ENCODE assay signal across 17 cellular contexts in genomic region chr13:103236213-103236612, GRCh38.
DNase-seq lines count a peak whose midpoint lies in the region; ATAC-seq and TF ChIP-seq lines count a peak whose summit lies in the region.
"Had no signal": no experiment of that assay in that cellular context is flagged by ENCODE, and none has a peak within 500 bp of the region (broad histone marks: within the 10 kb centered on the region; RNA-seq: fewer than 3 reads in every experiment).

No MANE protein-coding gene starts in this region.

- no peaks in the 10 kb centered on the region for H3K4me1 ChIP-seq in OCI-LY3 (ENCODE audit: low read length)
- H3K4me1 ChIP-seq: esophagus muscularis mucosa, upper lobe of right lung had no signal

- no peaks in the 10 kb centered on the region for H3K4me1 Mint-ChIP-seq in activated T-helper 2 cell treated with anti-CD3 and anti-CD28 coated beads, Interferon-gamma antibody, Interleukin-2, Interleukin-4, amounts not matched to agents 10 μg/mL and 5 μg/mL and 100 μg/mL, durations not matched to agents 14 hours and 24 hours and 36 hours (ENCODE audit: low read depth)
- H3K4me1 Mint-ChIP-seq: activated T-helper 17 cell treated with anti-CD3 and anti-CD28 coated beads, Interleukin-2, amount 50 U/mL, for 72 hours; CD8-positive, alpha-beta memory T cell; stimulated activated memory B cell treated with anti-CD40 and anti-IgM and Interleukin-4, amounts not matched to agents 10 μg/mL and 1 μg/mL and 100 μg/mL, for 72 hours had no signal

- no peak overlapping the region for H3K9ac ChIP-seq in OCI-LY3 (ENCODE audit: low read length)

- H3K36me3 ChIP-seq in OCI-LY3 (replicated peaks; ENCODE audit: low read depth, low read length) = no peaks in the 10 kb centered on the region
- H3K36me3 ChIP-seq: esophagus muscularis mucosa, ovary, upper lobe of right lung had no signal

- H3K4me3 ChIP-seq in OCI-LY3 (ENCODE audit: low read length) (no peak overlapping the region), choroid plexus epithelial cell (ENCODE audit: low read depth, low read length) (no peak overlapping the region)
- H3K4me3 ChIP-seq: esophagus muscularis mucosa, ovary, smooth muscle cell, upper lobe of right lung had no signal

- H4K20me1 ChIP-seq in OCI-LY3 (ENCODE audit: insufficient read depth, low read length) = no peaks in the 10 kb centered on the region

- no peak overlapping the region for H3K4me3 Mint-ChIP-seq in activated T-helper 2 cell treated with anti-CD3 and anti-CD28 coated beads, Interferon-gamma antibody, Interleukin-2, Interleukin-4, amounts not matched to agents 10 μg/mL and 5 μg/mL and 100 μg/mL, durations not matched to agents 14 hours and 24 hours and 36 hours (ENCODE audit: low read depth)
- H3K4me3 Mint-ChIP-seq: activated T-helper 17 cell treated with anti-CD3 and anti-CD28 coated beads, Interleukin-2, amount 50 U/mL, for 72 hours; dendritic cell treated with granulocyte-macrophage colony-stimulating factor and Interleukin-4, amounts not matched to agents 40 ng/mL and 50 ng/mL, for 4 days; stimulated activated memory B cell treated with anti-CD40 and anti-IgM and Interleukin-4, amounts not matched to agents 10 μg/mL and 1 μg/mL and 100 μg/mL, for 72 hours had no signal

- intact Hi-C loops in activated T-helper 2 cell treated with anti-CD3 and anti-CD28 coated beads, Interferon-gamma antibody, Interleukin-2, Interleukin-4, amounts not matched to agents 10 μg/mL and 5 μg/mL and 100 μg/mL, durations not matched to agents 14 hours and 24 hours and 36 hours (cut with micrococcal nuclease) = no loop called here

- H3K27ac Mint-ChIP-seq in activated T-helper 2 cell treated with anti-CD3 and anti-CD28 coated beads, Interferon-gamma antibody, Interleukin-2, Interleukin-4, amounts not matched to agents 10 μg/mL and 5 μg/mL and 100 μg/mL, durations not matched to agents 14 hours and 24 hours and 36 hours = no peak overlapping the region
- no peak overlapping the region for H3K27ac Mint-ChIP-seq in activated naive CD4-positive, alpha-beta T cell treated with anti-CD3 and anti-CD28 coated beads, Interleukin-2, amount 50 U/mL, for 72 hours
- H3K27ac Mint-ChIP-seq: activated T-helper 17 cell treated with anti-CD3 and anti-CD28 coated beads, Interleukin-2, amount 50 U/mL, for 72 hours; CD8-positive, alpha-beta memory T cell; dendritic cell treated with granulocyte-macrophage colony-stimulating factor and Interleukin-4, amounts not matched to agents 40 ng/mL and 50 ng/mL, for 4 days; stimulated activated memory B cell treated with anti-CD40 and anti-IgM and Interleukin-4, amounts not matched to agents 10 μg/mL and 1 μg/mL and 100 μg/mL, for 72 hours had no signal

- no peaks in the 10 kb centered on the region for H3K9me3 Mint-ChIP-seq in activated T-helper 2 cell treated with anti-CD3 and anti-CD28 coated beads, Interferon-gamma antibody, Interleukin-2, Interleukin-4, amounts not matched to agents 10 μg/mL and 5 μg/mL and 100 μg/mL, durations not matched to agents 14 hours and 24 hours and 36 hours
- H3K9me3 Mint-ChIP-seq in activated naive CD4-positive, alpha-beta T cell treated with anti-CD3 and anti-CD28 coated beads, Interleukin-2, amount 50 U/mL, for 72 hours = peaks cover 9 to 10% of the 10 kb centered on the region in 2 donors

- no peak overlapping the region for H2AFZ ChIP-seq in OCI-LY3 (ENCODE audit: low read depth, low read length)

- no peaks in the 10 kb centered on the region for H3K27me3 ChIP-seq in OCI-LY3 (ENCODE audit: low read depth, low read length)
- H3K27me3 ChIP-seq: esophagus muscularis mucosa, ovary, upper lobe of right lung had no signal

- H3K27ac ChIP-seq in OCI-LY3 (ENCODE audit: low read length) = no peak overlapping the region
- H3K27ac ChIP-seq: esophagus muscularis mucosa, ovary, upper lobe of right lung had no signal

- H3K4me2 ChIP-seq in OCI-LY3 (ENCODE audit: low read length) = no peak overlapping the region
- H3K4me2 ChIP-seq: smooth muscle cell had no signal

- DNase-seq in SHP77 (lab: John Stamatoyannopoulos, UW) (peak; percentile 20 to 38), SHP77 treated with DMSO at 0.1 percent for 48 hours (lab: John Stamatoyannopoulos, UW) (no peak), choroid plexus epithelial cell (ENCODE audit: low read depth) (peak; percentile 32), renal cortical epithelial cell (ENCODE audit: low read depth) (peak; percentile 32), NOMO-1 (lab: John Stamatoyannopoulos, UW; ENCODE audit: unreplicated experiment in 2 of 2) (no peak)
- DNase-seq in activated T-helper 2 cell treated with anti-CD3 and anti-CD28 coated beads, Interferon-gamma antibody, Interleukin-2, Interleukin-4, amounts not matched to agents 10 μg/mL and 5 μg/mL and 100 μg/mL, durations not matched to agents 14 hours and 24 hours and 36 hours (ENCODE audit: low spot score) = no peak
- no peak for DNase-seq in activated naive CD4-positive, alpha-beta T cell treated with anti-CD3 and anti-CD28 coated beads, Interleukin-2, amount 50 U/mL, for 72 hours (ENCODE audit: low spot score in 2 of 2)
- DNase-seq: CD8-positive, alpha-beta memory T cell; NCI-H446; ovary; upper lobe of right lung had no signal

- H3K36me3 Mint-ChIP-seq in activated T-helper 2 cell treated with anti-CD3 and anti-CD28 coated beads, Interferon-gamma antibody, Interleukin-2, Interleukin-4, amounts not matched to agents 10 μg/mL and 5 μg/mL and 100 μg/mL, durations not matched to agents 14 hours and 24 hours and 36 hours (ENCODE audit: low read depth) = no peaks in the 10 kb centered on the region
- H3K36me3 Mint-ChIP-seq in activated naive CD4-positive, alpha-beta T cell treated with anti-CD3 and anti-CD28 coated beads, Interleukin-2, amount 50 U/mL, for 72 hours = no peaks in the 10 kb centered on the region
- H3K36me3 Mint-ChIP-seq: CD8-positive, alpha-beta memory T cell; stimulated activated memory B cell treated with anti-CD40 and anti-IgM and Interleukin-4, amounts not matched to agents 10 μg/mL and 1 μg/mL and 100 μg/mL, for 72 hours had no signal

- no peaks in the 10 kb centered on the region for H3K27me3 Mint-ChIP-seq in activated T-helper 2 cell treated with anti-CD3 and anti-CD28 coated beads, Interferon-gamma antibody, Interleukin-2, Interleukin-4, amounts not matched to agents 10 μg/mL and 5 μg/mL and 100 μg/mL, durations not matched to agents 14 hours and 24 hours and 36 hours (ENCODE audit: low read depth)
- H3K27me3 Mint-ChIP-seq: CD8-positive, alpha-beta memory T cell; dendritic cell treated with granulocyte-macrophage colony-stimulating factor and Interleukin-4, amounts not matched to agents 40 ng/mL and 50 ng/mL, for 4 days; stimulated activated memory B cell treated with anti-CD40 and anti-IgM and Interleukin-4, amounts not matched to agents 10 μg/mL and 1 μg/mL and 100 μg/mL, for 72 hours had no signal

- H3K9me3 ChIP-seq in OCI-LY3 (ENCODE audit: insufficient read depth, low read length) = no peaks in the 10 kb centered on the region
- H3K9me3 ChIP-seq: esophagus muscularis mucosa, ovary, upper lobe of right lung had no signal

- TF ChIP-seq CTCF in OCI-LY3 (IDR thresholded peaks at IDR 0.05; ENCODE audit: low read depth, low read length) (0 out of 2 replicates have a peak, but pooled peaks have one; percentile 6), choroid plexus epithelial cell (conservative IDR thresholded peaks at IDR 0.05; ENCODE audit: low read depth, low read length) (peak; percentile 58)

- no peaks in the 10 kb centered on the region for H3K79me2 ChIP-seq in OCI-LY3 (ENCODE audit: low read length)

- ATAC-seq in activated naive CD4-positive, alpha-beta T cell treated with anti-CD3 and anti-CD28 coated beads, Interleukin-2, amount 50 U/mL, for 72 hours = no peak
- ATAC-seq: activated T-helper 17 cell treated with anti-CD3 and anti-CD28 coated beads, Interleukin-2, amount 50 U/mL, for 72 hours; stimulated activated memory B cell treated with anti-CD40 and anti-IgM and Interleukin-4, amounts not matched to agents 10 μg/mL and 1 μg/mL and 100 μg/mL, for 72 hours; upper lobe of right lung had no signal

Comparison
In these comparisons a context has a peak if more than half of its experiments do, and no peak if none do; other contexts are left out.
1. DNase-seq: peak in SHP77 (2 of 2), choroid plexus epithelial cell (single experiment) and renal cortical epithelial cell (single experiment); none in SHP77 treated with DMSO at 0.1 percent for 48 hours (single experiment), activated T-helper 2 cell treated with anti-CD3 and anti-CD28 coated beads, Interferon-gamma antibody, Interleukin-2, Interleukin-4, amounts not matched to agents 10 μg/mL and 5 μg/mL and 100 μg/mL, durations not matched to agents 14 hours and 24 hours and 36 hours (single experiment), NOMO-1 (0 of 2) and activated naive CD4-positive, alpha-beta T cell treated with anti-CD3 and anti-CD28 coated beads, Interleukin-2, amount 50 U/mL, for 72 hours (0 of 2).